Comparison of ENCODE assay signal across 13 cellular contexts in genomic region chr2:237324446-237325236, GRCh38.
A peak's percentile ranks its signal among the peaks of the same experiment; 100 is the strongest.
DNase-seq lines count a peak whose midpoint lies in the region; ATAC-seq and TF ChIP-seq lines count a peak whose summit lies in the region.
"Had no signal": no experiment of that assay in that cellular context is flagged by ENCODE, and none has a peak within 500 bp of the region (broad histone marks: within the 10 kb centered on the region; RNA-seq: fewer than 3 reads in every experiment).

No MANE protein-coding gene starts in this region.

- DNase-seq in left ventricle myocardium inferior (no peak), left ventricle myocardium superior (no peak), vagina (ENCODE audit: extremely low spot score in 2 of 2) (peak; percentile 22 to 84), HPDE6-E6E7 (ENCODE audit: extremely low spot score) (no peak)
- DNase-seq in activated CD8-positive, alpha-beta memory T cell treated with anti-CD3 and anti-CD28 coated beads, Interleukin-2, amount 50 U/mL, for 4 hours = no peak
- no peak for DNase-seq in activated T-cell treated with anti-CD3 and anti-CD28 coated beads, Interleukin-2, amount 50 U/mL, for 1 hour
- DNase-seq: aorta, GF-D8, mammary epithelial cell, NCI-H2081 treated with DMSO at 0.1 percent for 48 hours, retina had no signal

- H3K4me3 Mint-ChIP-seq in nephron = peak overlapping the region in 2 of 3 experiments; percentile 1 to 51

- H3K27ac Mint-ChIP-seq in nephron = peak overlapping the region; percentile 89 to 99 (median 95)

- H3K4me1 ChIP-seq in left ventricle myocardium inferior = peaks cover 64% of the 10 kb centered on the region
- H3K4me1 ChIP-seq in duodenal mucosa (ENCODE audit: control insufficient read depth in 1 of 2, insufficient read depth in 2 of 2, low read length in 2 of 2) = peaks cover 0 to 7% of the 10 kb centered on the region in 2 donors
- peaks cover 39% of the 10 kb centered on the region for H3K4me1 ChIP-seq in vagina

- no peaks in the 10 kb centered on the region for H3K9me3 Mint-ChIP-seq in nephron

- H3K36me3 ChIP-seq in left ventricle myocardium inferior (no peaks in the 10 kb centered on the region), duodenal mucosa (ENCODE audit: control insufficient read depth in 1 of 2, insufficient read depth in 2 of 2, low read length in 2 of 2) (no peaks in the 10 kb centered on the region), vagina (no peaks in the 10 kb centered on the region)

- TF ChIP-seq CTCF in left ventricle myocardium inferior (IDR thresholded peaks at IDR 0.05; ENCODE audit: borderline replicate concordance) (no peak), nephron (IDR thresholded peaks at IDR 0.05; ENCODE audit: unreplicated experiment in 3 of 3) (no peak), vagina (IDR thresholded peaks at IDR 0.05) (no peak)

- H3K27ac ChIP-seq in left ventricle myocardium inferior (replicated peaks) (peak overlapping the region; percentile 91), duodenal mucosa (ENCODE audit: low read depth, low read length) (peak overlapping the region; percentile 61), vagina (peak overlapping the region; percentile 96)

- H3K4me1 Mint-ChIP-seq in nephron = peaks cover 75% of the 10 kb centered on the region

- peaks cover 53% of the 10 kb centered on the region for H3K36me3 Mint-ChIP-seq in nephron (ENCODE audit: low read depth)

- H3K4me3 ChIP-seq in left ventricle myocardium inferior = no peak overlapping the region
- H3K4me3 ChIP-seq in duodenal mucosa (ENCODE audit: low read depth in 1 of 2, low read length in 2 of 2) = no peak overlapping the region
- no peak overlapping the region for H3K4me3 ChIP-seq in vagina

- H3K27me3 ChIP-seq in left ventricle myocardium inferior (ENCODE audit: low read depth) = no peaks in the 10 kb centered on the region
- no peaks in the 10 kb centered on the region for H3K27me3 ChIP-seq in duodenal mucosa (ENCODE audit: control insufficient read depth in 1 of 2, insufficient read depth in 2 of 2, low read length in 2 of 2)
- no peaks in the 10 kb centered on the region for H3K27me3 ChIP-seq in vagina

- no peak overlapping the region for H3K9ac ChIP-seq in duodenal mucosa (ENCODE audit: low read depth in 1 of 2, low read length in 2 of 2)

- H3K27me3 Mint-ChIP-seq in nephron (ENCODE audit: low read depth) = no peaks in the 10 kb centered on the region

- H3K9me3 ChIP-seq in left ventricle myocardium inferior (replicated peaks) (no peaks in the 10 kb centered on the region), duodenal mucosa (ENCODE audit: control insufficient read depth in 1 of 2, low read length in 2 of 2) (no peaks in the 10 kb centered on the region), vagina (no peaks in the 10 kb centered on the region)

- intact Hi-C loops in left ventricle myocardium inferior (cut with micrococcal nuclease) = loop anchor here (10.0 kb wide), 1 partner anchor 170 kb away; no protein-coding TSS in a partner anchor
- intact Hi-C loops in left ventricle myocardium superior (cut with micrococcal nuclease) = no loop called here
- intact Hi-C loops in vagina (cut with DNase I) = no loop called here

- no peak for ATAC-seq in left ventricle myocardium superior

- no peak for TF ChIP-seq POLR2A in vagina (IDR thresholded peaks at IDR 0.05)

Comparison
In these comparisons a context has a peak if more than half of its experiments do, and no peak if none do; other contexts are left out.
1. DNase-seq: peak in vagina (2 of 2); none in left ventricle myocardium inferior (single experiment), left ventricle myocardium superior (single experiment), activated CD8-positive, alpha-beta memory T cell treated with anti-CD3 and anti-CD28 coated beads, Interleukin-2, amount 50 U/mL, for 4 hours (single experiment), activated T-cell treated with anti-CD3 and anti-CD28 coated beads, Interleukin-2, amount 50 U/mL, for 1 hour (single experiment) and HPDE6-E6E7 (single experiment).
2. Peak in every context shown above with its lines, with median percentiles within 50 percentile points of each other: H3K27ac ChIP-seq.